25 cellular contexts compared by ENCODE assay signal in genomic region chr3:117868766-117869165, GRCh38.
DNase-seq lines count a peak whose midpoint lies in the region; ATAC-seq, FAIRE-seq and TF ChIP-seq lines count a peak whose summit lies in the region.
"Had no signal": no experiment of that assay in that cellular context is flagged by ENCODE, and none has a peak within 500 bp of the region (broad histone marks: within the 10 kb centered on the region; RNA-seq: fewer than 3 reads in every experiment).

No MANE protein-coding gene starts in this region.

- TF ChIP-seq CTCF in uterus (IDR thresholded peaks at IDR 0.05) (no peak), progenitor cell of endocrine pancreas (IDR thresholded peaks at IDR 0.05; ENCODE audit: unreplicated experiment) (no peak)

- ATAC-seq in HG03135 (IDR thresholded peaks at IDR 0.05; ENCODE audit: unreplicated experiment) = no peak
- ATAC-seq: GM12878, Panc1, T-cell had no signal

- H3K36me3 Mint-ChIP-seq in progenitor cell of endocrine pancreas (ENCODE audit: insufficient read depth) = peaks cover 2% of the 10 kb centered on the region
- H3K36me3 Mint-ChIP-seq: T-cell had no signal

- H3K27me3 Mint-ChIP-seq in progenitor cell of endocrine pancreas = no peaks in the 10 kb centered on the region
- H3K27me3 Mint-ChIP-seq: T-cell had no signal

- H3K4me1 ChIP-seq in uterus = no peaks in the 10 kb centered on the region

- no peaks in the 10 kb centered on the region for H3K27me3 ChIP-seq in uterus
- H3K27me3 ChIP-seq: BE2C had no signal

- intact Hi-C loops in uterus (cut with DNase I; ENCODE audit: low total_unique reads) = no loop called here

- H3K9me3 ChIP-seq in uterus = no peaks in the 10 kb centered on the region
- H3K9me3 ChIP-seq: BE2C had no signal

- peak; percentile 69 for FAIRE-seq in endometrium (lab: Jason Lieb, UNC)
- FAIRE-seq: A204.1, D721Med, G401.6, GM12878, H54, HTR-8/SVneo had no signal

- DNase-seq in AG20443 (ENCODE audit: low spot score) = peak; percentile 11
- peak; percentile 20 for DNase-seq in M059J (ENCODE audit: low read depth)
- DNase-seq in activated effector memory CD4-positive, alpha-beta T cell treated with anti-CD3 and anti-CD28 coated beads, Interleukin-2, amount 50 U/mL, for 16 hours = no peak
- no peak for DNase-seq in uterus
- DNase-seq in progenitor cell of endocrine pancreas (ENCODE audit: low spot score, unreplicated experiment) = no peak
- DNase-seq: BE2C, DMS53, KBM-7, NCI-H1048, NCI-H1417, NCI-H1694, NCI-H2029 treated with DMSO at 0.1 percent for 48 hours, NCI-H69, SHP77, T-cell had no signal

- no peak overlapping the region for H3K4me3 ChIP-seq in uterus
- H3K4me3 ChIP-seq: GM12878 had no signal

- no peak overlapping the region for H3K27ac Mint-ChIP-seq in progenitor cell of endocrine pancreas
- H3K27ac Mint-ChIP-seq: T-cell had no signal

- no peaks in the 10 kb centered on the region for H3K4me1 Mint-ChIP-seq in progenitor cell of endocrine pancreas (ENCODE audit: low read depth)
- H3K4me1 Mint-ChIP-seq: T-cell had no signal

- TF ChIP-seq POLR2A in uterus (IDR thresholded peaks at IDR 0.05) = no peak

- no peaks in the 10 kb centered on the region for H3K9me3 Mint-ChIP-seq in progenitor cell of endocrine pancreas (ENCODE audit: low read depth)

- H3K4me3 Mint-ChIP-seq in progenitor cell of endocrine pancreas (ENCODE audit: low read depth) = no peak overlapping the region
- H3K4me3 Mint-ChIP-seq: T-cell had no signal

- H3K27ac ChIP-seq in uterus = no peak overlapping the region
- H3K27ac ChIP-seq: RWPE1 had no signal

- no peaks in the 10 kb centered on the region for H3K36me3 ChIP-seq in uterus
- H3K36me3 ChIP-seq: BE2C had no signal

Comparison
In these comparisons a context has a peak if more than half of its experiments do, and no peak if none do; other contexts are left out.
1. DNase-seq: peak in AG20443 (single experiment) and M059J (single experiment); none in activated effector memory CD4-positive, alpha-beta T cell treated with anti-CD3 and anti-CD28 coated beads, Interleukin-2, amount 50 U/mL, for 16 hours (single experiment), uterus (0 of 2) and progenitor cell of endocrine pancreas (single experiment).